15 cellular contexts compared by ENCODE assay signal in the genomic region with DNA sequence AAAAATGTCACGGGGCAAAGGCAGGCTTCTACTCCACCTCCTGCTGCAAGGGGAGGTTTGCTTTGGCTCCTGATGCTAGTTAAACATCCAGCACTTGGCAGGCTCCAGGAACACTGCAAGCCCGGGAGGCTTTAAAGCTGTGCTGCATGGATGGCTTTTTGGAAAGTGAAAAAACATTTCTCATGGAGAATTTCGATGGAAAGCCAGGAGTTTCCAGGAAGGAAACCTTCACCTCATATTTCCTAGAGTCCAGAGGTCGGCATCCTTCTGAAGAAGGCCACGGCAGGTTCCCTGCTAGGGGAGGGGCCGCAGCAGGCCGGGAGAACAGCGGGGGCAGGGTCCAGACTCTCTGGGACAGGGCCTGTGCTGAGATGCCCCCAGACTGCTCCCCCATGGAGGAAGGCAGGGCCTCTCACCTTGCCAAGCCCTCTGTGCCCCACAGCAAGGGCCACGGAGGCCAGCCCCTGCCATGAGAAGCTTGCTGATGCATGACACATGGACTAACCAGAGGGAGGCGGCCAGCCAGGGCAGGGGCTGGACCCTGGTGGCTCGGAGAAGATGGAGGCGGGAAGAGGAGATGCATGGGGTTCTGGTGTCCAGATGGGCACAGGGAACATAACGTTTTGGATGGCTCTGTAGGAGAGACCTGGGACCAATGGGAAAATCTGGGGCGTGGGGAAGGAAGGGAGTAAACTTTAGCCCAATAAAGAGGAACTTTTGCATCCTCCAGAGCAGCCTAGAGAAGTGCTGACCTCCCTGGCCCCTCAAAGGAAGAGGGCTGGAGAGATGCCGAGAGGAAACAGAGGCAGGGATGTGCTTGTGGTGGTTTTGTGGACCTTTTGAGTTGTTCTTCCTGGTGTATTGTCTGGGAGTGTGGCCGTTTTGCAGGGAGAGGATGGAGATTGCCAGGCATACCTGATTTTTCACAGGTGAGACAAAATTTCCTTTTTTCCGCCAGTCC. TPM values are rescaled to one million over a fixed set of nuclear protein-coding genes. Genes with fewer than 3 reads are reported as not detected.
A peak's percentile ranks its signal among the peaks of the same experiment; 100 is the strongest.
DNase-seq lines count a peak whose midpoint lies in the region; ATAC-seq and TF ChIP-seq lines count a peak whose summit lies in the region.
"Had no signal": no experiment of that assay in that cellular context is flagged by ENCODE, and none has a peak within 500 bp of the region (broad histone marks: within the 10 kb centered on the region; RNA-seq: fewer than 3 reads in every experiment).

No MANE protein-coding gene starts in this region.

- H3K36me3 ChIP-seq in thoracic aorta, result no peaks in the 10 kb centered on the region

- no peak overlapping the region for H3K4me3 ChIP-seq in cardiac fibroblast (replicated peaks in 1 of 2; ENCODE audit: low read depth in 2 of 2, low read length in 2 of 2)
- H3K4me3 ChIP-seq in thoracic aorta, result peak overlapping the region; percentile 61
- H3K4me3 ChIP-seq: A549, skin epidermis, upper lobe of left lung had no signal

- H3K36me3 Mint-ChIP-seq in T-helper 2 cell treated with Interferon-gamma antibody and Interleukin-4, amounts not matched to agents 5 μg/mL and 100 μg/mL, for 36 hours (ENCODE audit: low read depth), result peaks cover 32% of the 10 kb centered on the region

- no peaks in the 10 kb centered on the region for H3K9me3 ChIP-seq in thoracic aorta
- H3K9me3 ChIP-seq: A549, upper lobe of left lung had no signal

- DNase-seq in T-helper 2 cell treated with Interferon-gamma antibody and Interleukin-4, amounts not matched to agents 5 μg/mL and 100 μg/mL, for 36 hours (ENCODE audit: low spot score), result no peak
- DNase-seq in T-helper 2 cell (no peak), cardiac fibroblast (ENCODE audit: low read depth in 2 of 2) (peak; percentile 28 to 56), thoracic aorta (ENCODE audit: low spot score) (no peak), NCI-H69 (lab: John Stamatoyannopoulos, UW) (no peak), HUDEP-2 (lab: John Stamatoyannopoulos, UW; ENCODE audit: unreplicated experiment in 76 of 76) (no peak), hepatic stellate cell (ENCODE audit: low spot score) (no peak)
- DNase-seq: activated T-cell treated with anti-CD3 and anti-CD28 coated beads, Interleukin-2, amount 50 U/mL, for 24 hours; NCI-H1105; NCI-H524 had no signal

- H3K27me3 ChIP-seq in layer of hippocampus (ENCODE audit: control insufficient read depth, insufficient read depth, low read length) (no peaks in the 10 kb centered on the region), thoracic aorta (replicated peaks; ENCODE audit: insufficient read depth) (no peaks in the 10 kb centered on the region)
- H3K27me3 ChIP-seq: upper lobe of left lung had no signal

- H3K27ac ChIP-seq in layer of hippocampus (ENCODE audit: low read depth, low read length) (peak overlapping the region; percentile 28), thoracic aorta (peak overlapping the region; percentile 41 to 55)
- H3K27ac ChIP-seq: A549 had no signal

- H3K27ac Mint-ChIP-seq in T-helper 2 cell treated with Interferon-gamma antibody and Interleukin-4, amounts not matched to agents 5 μg/mL and 100 μg/mL, for 36 hours, result peak overlapping the region; percentile 15
- H3K27ac Mint-ChIP-seq: activated T-cell treated with anti-CD3 and anti-CD28 coated beads, Interleukin-2, amount 50 U/mL, for 24 hours; WTC11 had no signal

- H3K4me1 ChIP-seq in thoracic aorta (ENCODE audit: control insufficient read depth in 1 of 2, low read depth in 2 of 2), result peaks cover 10 to 40% of the 10 kb centered on the region in 2 donors

- no peak for TF ChIP-seq CTCF in cardiac fibroblast (IDR thresholded peaks at IDR 0.05; ENCODE audit: low read depth, low read length)
- TF ChIP-seq CTCF in thoracic aorta (IDR thresholded peaks at IDR 0.05), result no peak

- no peaks in the 10 kb centered on the region for H3K9me3 Mint-ChIP-seq in T-helper 2 cell treated with Interferon-gamma antibody and Interleukin-4, amounts not matched to agents 5 μg/mL and 100 μg/mL, for 36 hours
- H3K9me3 Mint-ChIP-seq: activated T-cell treated with anti-CD3 and anti-CD28 coated beads, Interleukin-2, amount 50 U/mL, for 24 hours; WTC11 had no signal

- H3K4me1 Mint-ChIP-seq in T-helper 2 cell treated with Interferon-gamma antibody and Interleukin-4, amounts not matched to agents 5 μg/mL and 100 μg/mL, for 36 hours (ENCODE audit: low read depth), result peaks cover 21% of the 10 kb centered on the region

- H3K27me3 Mint-ChIP-seq in T-helper 2 cell treated with Interferon-gamma antibody and Interleukin-4, amounts not matched to agents 5 μg/mL and 100 μg/mL, for 36 hours (ENCODE audit: low read depth), result no peaks in the 10 kb centered on the region

- ATAC-seq in thoracic aorta (ENCODE audit: insufficient number of reproducible peaks, low FRiP score, low read depth), result no peak
- ATAC-seq: A549, WTC11 had no signal

- H3K4me3 Mint-ChIP-seq in T-helper 2 cell treated with Interferon-gamma antibody and Interleukin-4, amounts not matched to agents 5 μg/mL and 100 μg/mL, for 36 hours, result no peak overlapping the region
- H3K4me3 Mint-ChIP-seq: activated T-cell treated with anti-CD3 and anti-CD28 coated beads, Interleukin-2, amount 50 U/mL, for 24 hours; WTC11 had no signal

RNA-seq across cellular contexts. Expression of gene CTSH, which starts 10.5 kb away (rescaled TPM):
- 100 to 1,000 TPM; 136 to 149 TPM for total RNA-seq in thoracic aorta

Comparison
In these comparisons a context has a peak if more than half of its experiments do, and no peak if none do; other contexts are left out.
1. DNase-seq: peak in cardiac fibroblast (2 of 2); none in T-helper 2 cell treated with Interferon-gamma antibody and Interleukin-4, amounts not matched to agents 5 μg/mL and 100 μg/mL, for 36 hours (single experiment), T-helper 2 cell (0 of 5), thoracic aorta (single experiment), NCI-H69 (single experiment), HUDEP-2 (0 of 76) and hepatic stellate cell (single experiment).